Comparison of ENCODE assay signal across 11 cellular contexts in the genomic region with DNA sequence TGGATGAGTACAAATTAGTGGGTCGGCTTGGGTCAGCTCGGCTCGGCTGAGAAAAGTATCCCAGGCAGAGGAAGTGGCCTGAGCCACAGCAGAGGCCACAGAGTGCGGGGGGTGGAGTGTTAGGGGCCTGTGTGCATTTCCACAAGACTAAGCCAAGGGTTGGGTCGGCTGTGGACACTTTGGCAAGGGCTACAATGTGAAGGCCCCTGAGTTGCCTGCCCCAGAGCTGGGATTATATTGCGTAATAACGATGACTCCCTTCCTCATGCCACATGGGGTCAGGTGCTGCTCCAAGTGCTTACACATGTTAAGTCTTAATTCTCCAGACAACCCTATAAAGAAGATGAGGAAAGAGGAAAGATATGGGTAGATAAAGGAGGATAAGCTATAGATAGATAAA. TPM values are rescaled to one million over a fixed set of nuclear protein-coding genes. Genes with fewer than 3 reads are reported as not detected.
DNase-seq lines count a peak whose midpoint lies in the region; ATAC-seq and TF ChIP-seq lines count a peak whose summit lies in the region.
"Had no signal": no experiment of that assay in that cellular context is flagged by ENCODE, and none has a peak within 500 bp of the region (broad histone marks: within the 10 kb centered on the region; RNA-seq: fewer than 3 reads in every experiment).

No MANE protein-coding gene starts in this region.

- H3K23ac ChIP-seq in mesenchymal stem cell (ENCODE audit: low read length in 2 of 2), result no peak overlapping the region

- peaks cover 18% of the 10 kb centered on the region for H3K4me1 ChIP-seq in mesenchymal stem cell (ENCODE audit: control insufficient read depth, insufficient read depth, low read depth, low read length)

- no peak overlapping the region for H4K91ac ChIP-seq in mesenchymal stem cell (ENCODE audit: low read length)

- H3K14ac ChIP-seq in mesenchymal stem cell (ENCODE audit: low read length in 2 of 2), result no peak overlapping the region

- DNase-seq in AG08396 (ENCODE audit: low spot score) (peak; percentile 29), KBM-7 (peak; percentile 75), brain microvascular endothelial cell (peak; percentile 43), mesenchymal stem cell (peak; percentile 80), COR-L47 (lab: John Stamatoyannopoulos, UW) (no peak)
- no peak for DNase-seq in stimulated activated CD4-positive, alpha-beta T cell treated with anti-CD3 and anti-CD28 coated beads, Interleukin-2, amount 100 ng/mL, for 24 hours
- no peak for DNase-seq in central memory CD4-positive, alpha-beta T cell
- DNase-seq: cortex of kidney, SJCRH30 had no signal

- no peak for ATAC-seq in GM21717 (IDR thresholded peaks at IDR 0.05; ENCODE audit: unreplicated experiment)

- in situ Hi-C loops in KBM-7 (cut with MboI; ENCODE audit: low pct_unique_long_range_greater_than_20kb, low sequenced_read_pairs), result no loop called here
- in situ Hi-C loops in brain microvascular endothelial cell (cut with HindIII; ENCODE audit: low pct_ligation_motif_present, low sequenced_read_pairs), result no loop called here

- H3K36me3 ChIP-seq in brain microvascular endothelial cell (replicated peaks) (no peaks in the 10 kb centered on the region), mesenchymal stem cell (ENCODE audit: control insufficient read depth in 1 of 2, insufficient read depth in 2 of 2, low read depth in 1 of 2, low read length in 2 of 2) (no peaks in the 10 kb centered on the region)
- H3K36me3 ChIP-seq: ovary, SJCRH30 had no signal

- no peak overlapping the region for H2BK15ac ChIP-seq in mesenchymal stem cell (ENCODE audit: low read depth, poor library complexity, severe bottlenecking)

- H3K4me3 ChIP-seq in brain microvascular endothelial cell (ENCODE audit: low read depth, low read length) (no peak overlapping the region), mesenchymal stem cell (ENCODE audit: insufficient read depth in 1 of 2, low read depth in 1 of 2, low read length in 2 of 2) (no peak overlapping the region)
- H3K4me3 ChIP-seq: ovary, SJCRH30 had no signal

- H3K18ac ChIP-seq in mesenchymal stem cell (ENCODE audit: low read depth in 1 of 2, low read length in 2 of 2), result no peak overlapping the region

- peak overlapping the region in 1 of 2 experiments; percentile 6 for H2BK12ac ChIP-seq in mesenchymal stem cell (ENCODE audit: low read length in 2 of 2)

- H2AK5ac ChIP-seq in mesenchymal stem cell (ENCODE audit: low read length, severe bottlenecking), result no peak overlapping the region

- peak overlapping the region; percentile 15 for H3K9ac ChIP-seq in mesenchymal stem cell (ENCODE audit: low read length)

- H3K27me3 ChIP-seq in brain microvascular endothelial cell (replicated peaks) (no peaks in the 10 kb centered on the region), mesenchymal stem cell (ENCODE audit: control insufficient read depth in 1 of 2, insufficient read depth in 1 of 2, low read length in 2 of 2) (no peaks in the 10 kb centered on the region)
- H3K27me3 ChIP-seq: ovary, SJCRH30 had no signal

- TF ChIP-seq CTCF in brain microvascular endothelial cell (IDR thresholded peaks at IDR 0.05; ENCODE audit: low read depth, low read length, missing control alignments), result no peak

- no peak overlapping the region for H2AFZ ChIP-seq in mesenchymal stem cell (ENCODE audit: low read depth, low read length)

- no peak overlapping the region for H4K8ac ChIP-seq in mesenchymal stem cell (ENCODE audit: low read length)

- H3K4me2 ChIP-seq in mesenchymal stem cell (ENCODE audit: low read length, poor library complexity, severe bottlenecking), result no peak overlapping the region

- peaks cover 35% of the 10 kb centered on the region for H3K79me1 ChIP-seq in mesenchymal stem cell (replicated peaks; ENCODE audit: low read length, poor library complexity, severe bottlenecking)

- 69% methylated on average over 5 of the region's 7 CpGs for WGBS in mesenchymal stem cell

- H2BK5ac ChIP-seq in mesenchymal stem cell (ENCODE audit: low read depth, low read length, poor library complexity, severe bottlenecking), result no peak overlapping the region

- H3K27ac ChIP-seq in brain microvascular endothelial cell (no peak overlapping the region), mesenchymal stem cell (ENCODE audit: low read length, poor library complexity, severe bottlenecking) (no peak overlapping the region)
- H3K27ac ChIP-seq: ovary, SJCRH30 had no signal

- no peak overlapping the region for H2BK120ac ChIP-seq in mesenchymal stem cell (ENCODE audit: low read depth, low read length)

- H3K9me3 ChIP-seq in mesenchymal stem cell (ENCODE audit: control insufficient read depth, low read length), result no peaks in the 10 kb centered on the region
- H3K9me3 ChIP-seq: ovary, SJCRH30 had no signal

- H3K4ac ChIP-seq in mesenchymal stem cell (ENCODE audit: low read depth in 1 of 2, low read length in 2 of 2), result no peak overlapping the region

RNA-seq across cellular contexts. Expression of a gene that starts 11.4 kb away (rescaled TPM):
- 25.6 TPM for polyA plus RNA-seq in mesenchymal stem cell (2013, experiment 1 of 2)
- polyA plus RNA-seq in mesenchymal stem cell (2013, experiment 2 of 2), result 23.8 TPM

Comparison
In these comparisons a context has a peak if more than half of its experiments do, and no peak if none do; other contexts are left out.
1. DNase-seq: peak in AG08396 (single experiment), KBM-7 (single experiment), brain microvascular endothelial cell (single experiment) and mesenchymal stem cell (single experiment); none in stimulated activated CD4-positive, alpha-beta T cell treated with anti-CD3 and anti-CD28 coated beads, Interleukin-2, amount 100 ng/mL, for 24 hours (0 of 2), COR-L47 (single experiment) and central memory CD4-positive, alpha-beta T cell (single experiment).